Comparison of ENCODE assay signal across 8 cellular contexts in genomic region chr15:48285329-48286214, GRCh38. TPM values are rescaled to one million over a fixed set of nuclear protein-coding genes. Genes with fewer than 3 reads are reported as not detected.
DNase-seq lines count a peak whose midpoint lies in the region; ATAC-seq and TF ChIP-seq lines count a peak whose summit lies in the region.

No MANE protein-coding gene starts in this region.

- no peaks in the 10 kb centered on the region for H3K4me1 ChIP-seq in DND-41 (ENCODE audit: insufficient read depth, low read length)
- H3K4me1 ChIP-seq in right cardiac atrium (ENCODE audit: control insufficient read depth, insufficient read depth, low read length): peaks cover 1% of the 10 kb centered on the region

- DNase-seq in DND-41 (peak; percentile 40), LNCaP clone FGC (ENCODE audit: low read depth) (peak; percentile 97), RPMI7951 (ENCODE audit: low read depth) (peak; percentile 70), anterior cingulate cortex (lab: John Stamatoyannopoulos, UW) (peak in 35 of 58 donors; percentile 1 to 67 (median 14)), right cardiac atrium (peak; percentile 31 to 67 (median 45)), retina (peak; percentile 74)

- peak; percentile 58 for ATAC-seq in DND-41 (ENCODE audit: insufficient read depth, low read depth)
- peak; percentile 78 for ATAC-seq in GM21390 (IDR thresholded peaks at IDR 0.05; ENCODE audit: unreplicated experiment)
- peak; percentile 77 to 86 for ATAC-seq in right cardiac atrium
- ATAC-seq in activated CD4-positive, CD25-positive, alpha-beta regulatory T cell treated with anti-CD3 and anti-CD28 coated beads, Interleukin-2, amount 50 U/mL, for 24 hours: no peak

- intact Hi-C loops in right cardiac atrium (cut with DNase I): loop anchor here in 2 of 4 donors (5.0 to 10.0 kb wide), 2 partner anchors 1091 to 1093 kb away; no protein-coding TSS in a partner anchor

- no peaks in the 10 kb centered on the region for H3K36me3 ChIP-seq in DND-41 (ENCODE audit: insufficient read depth, low read length)

- peak; percentile 77 for TF ChIP-seq CTCF in DND-41 (IDR thresholded peaks at IDR 0.05; ENCODE audit: borderline replicate concordance, extremely low read depth, low read length, poor library complexity, severe bottlenecking)
- peak; percentile 66 for TF ChIP-seq CTCF in LNCaP clone FGC (IDR thresholded peaks at IDR 0.05; ENCODE audit: control insufficient read depth, extremely low read depth, insufficient read depth)

- H3K4me2 ChIP-seq in DND-41 (ENCODE audit: insufficient read depth, low read length): no peak overlapping the region

- H3K4me3 ChIP-seq in DND-41 (ENCODE audit: low read depth in 1 of 2, low read length in 2 of 2): no peak overlapping the region
- H3K4me3 ChIP-seq in LNCaP clone FGC (ENCODE audit: low read depth, low read length): no peak overlapping the region
- peak overlapping the region; percentile 14 for H3K4me3 ChIP-seq in right cardiac atrium (ENCODE audit: low read length)

- H3K27me3 ChIP-seq in DND-41 (ENCODE audit: insufficient read depth, low read length, poor library complexity): peaks cover 10% of the 10 kb centered on the region
- no peaks in the 10 kb centered on the region for H3K27me3 ChIP-seq in right cardiac atrium (ENCODE audit: control insufficient read depth, insufficient read depth)

- H3K9ac ChIP-seq in DND-41 (ENCODE audit: low read depth, low read length): no peak overlapping the region

- H3K79me2 ChIP-seq in DND-41 (ENCODE audit: insufficient read depth, low read length): no peaks in the 10 kb centered on the region

- H2AFZ ChIP-seq in DND-41 (ENCODE audit: low read depth, low read length): peak overlapping the region; percentile 51

- H4K20me1 ChIP-seq in DND-41 (ENCODE audit: insufficient read depth, low read length): no peaks in the 10 kb centered on the region

- H3K9me3 ChIP-seq in DND-41 (ENCODE audit: insufficient read depth, low read length, severe bottlenecking) (no peaks in the 10 kb centered on the region), right cardiac atrium (ENCODE audit: control insufficient read depth, low read length) (no peaks in the 10 kb centered on the region)

- WGBS in right cardiac atrium: 18% methylated on average over 14 of the region's 14 CpGs

- H3K27ac ChIP-seq in DND-41 (ENCODE audit: low read length): no peak overlapping the region
- H3K27ac ChIP-seq in right cardiac atrium (ENCODE audit: low read length): no peak overlapping the region

RNA-seq across cellular contexts. Expression of gene DUT, which starts 45.7 kb away (rescaled TPM):
- total RNA-seq in RPMI7951 (2014; rRNA removed; shearing (Covaris generic)): 139 and 142 TPM in 2 replicates
- 10 to 100 TPM; 71.0 to 92.1 (median 84.5) TPM for total RNA-seq in right cardiac atrium
- polyA plus RNA-seq in right cardiac atrium: 75.9 TPM

Comparison
In these comparisons a context has a peak if more than half of its experiments do, and no peak if none do; other contexts are left out.
1. ATAC-seq: peak in DND-41 (single experiment), GM21390 (single experiment) and right cardiac atrium (2 of 2); none in activated CD4-positive, CD25-positive, alpha-beta regulatory T cell treated with anti-CD3 and anti-CD28 coated beads, Interleukin-2, amount 50 U/mL, for 24 hours (0 of 2).
2. DNase-seq: peak in every context shown above with its lines; median percentile 97 in LNCaP clone FGC; 74 in retina; 70 in RPMI7951; 45 in right cardiac atrium; 40 in DND-41; 14 in anterior cingulate cortex.